ENCODE assay signal across 27 cellular contexts in genomic region chr6:98471444-98471843, GRCh38.
"Had no signal": no experiment of that assay in that cellular context is flagged by ENCODE, and none has a peak within 500 bp of the region (broad histone marks: within the 10 kb centered on the region; RNA-seq: fewer than 3 reads in every experiment).

No MANE protein-coding gene starts in this region.

- H3K4me3 ChIP-seq: stomach, suprapubic skin, testis, thoracic aorta, thyroid gland, tibial artery, tibial nerve, transverse colon, upper lobe of left lung, upper lobe of right lung, uterus, vagina had no signal

- H3K27me3 ChIP-seq: stomach, suprapubic skin, testis, thyroid gland, tibial artery, tibial nerve, transverse colon, upper lobe of left lung, upper lobe of right lung, uterus, vagina had no signal

- FAIRE-seq: urothelium cell line had no signal

- H3K27ac ChIP-seq: stomach, suprapubic skin, testis, thoracic aorta, thyroid gland, tibial artery, tibial nerve, transverse colon, upper lobe of left lung, upper lobe of right lung, uterus, vagina had no signal

- H3K9me3 ChIP-seq: suprapubic skin, testis, thyroid gland, tibial artery, transverse colon, upper lobe of left lung, upper lobe of right lung, uterus, vagina had no signal

- H3K4me1 ChIP-seq: stomach, suprapubic skin, testis, thyroid gland, tibial artery, tibial nerve, transverse colon, upper lobe of left lung, upper lobe of right lung, uterus, vagina had no signal

- DNase-seq: stimulated activated CD4-positive, alpha-beta T cell treated with anti-CD3 and anti-CD28 coated beads, Interleukin-2, amount 100 ng/mL, for 48 hours; stimulated activated CD4-positive, alpha-beta T cell treated with anti-CD3 and anti-CD28 coated beads, Interleukin-4, amount 100 ng/mL, for 1 hour; stimulated activated CD4-positive, alpha-beta T cell treated with anti-CD3 and anti-CD28 coated beads, Interleukin-4, amount 100 ng/mL, for 24 hours; stimulated activated CD4-positive, alpha-beta T cell treated with anti-CD3 and anti-CD28 coated beads, Interleukin-4, amount 100 ng/mL, for 4 hours; stimulated activated CD8-positive, alpha-beta memory T cell treated with anti-CD3 and anti-CD28 coated beads, Interleukin-4, amount 100 ng/mL, for 48 hours; stimulated activated naive B cell treated with anti-CD40 and anti-IgM and Interleukin-4, amounts not matched to agents 10 μg/mL and 1 μg/mL and 100 μg/mL, for 72 hours; stimulated activated naive CD4-positive, alpha-beta T cell; stimulated activated naive CD4-positive, alpha-beta T cell treated with Interleukin-2 at 50 U/mL for 16 hours; stimulated activated naive CD8-positive, alpha-beta T cell treated with anti-CD3 and anti-CD28 coated beads, Interleukin-15, amount 100 ng/mL, for 72 hours; stimulated activated naive CD8-positive, alpha-beta T cell treated with anti-CD3 and anti-CD28 coated beads, Interleukin-15, Interleukin-2, amounts not matched to agents 100 U/mL and 50 U/mL, for 24 hours; stomach; substantia nigra; testis; thyroid gland; tibial artery; transverse colon; trophoblast cell; upper lobe of left lung; upper lobe of right lung; uterus had no signal

- H3K36me3 ChIP-seq: stomach, suprapubic skin, thoracic aorta, thyroid gland, tibial artery, tibial nerve, transverse colon, upper lobe of left lung, upper lobe of right lung, uterus, vagina had no signal

- ATAC-seq: stimulated activated effector memory CD8-positive, alpha-beta T cell treated with anti-CD3 and anti-CD28 coated beads, Interleukin-12 subunit alpha, Interleukin-12 subunit beta, amount 100 ng/mL, for 72 hours; stimulated activated memory B cell treated with anti-CD40 and anti-IgM and Interleukin-4, amounts not matched to agents 10 μg/mL and 1 μg/mL and 100 μg/mL, for 72 hours; stimulated activated naive B cell treated with anti-CD40 and anti-IgM and Interleukin-4, amounts not matched to agents 10 μg/mL and 1 μg/mL and 100 μg/mL, for 72 hours; stimulated activated naive CD8-positive, alpha-beta T cell treated with anti-CD3 and anti-CD28 coated beads, Interleukin-15, amount 100 ng/mL, for 72 hours; stimulated activated naive CD8-positive, alpha-beta T cell treated with anti-CD3 and anti-CD28 coated beads, Interleukin-15, Interleukin-2, amounts not matched to agents 100 U/mL and 50 U/mL, for 24 hours; upper lobe of right lung had no signal
